ENCODE assay signal across 1 cellular context in genomic region chr12:132219323-132219722, GRCh38.
TF ChIP-seq lines count a peak whose summit lies in the region.

No MANE protein-coding gene starts in this region.

TF ChIP-seq in HepG2, 621 proteins besides CTCF, POLR2A, EP300 and RAD21:
- no peak for TF ChIP-seq KLF9 (CRISPR knock-in tag; IDR thresholded peaks at IDR 0.05; ENCODE audit: low read depth)
- TF ChIP-seq CREM (IDR thresholded peaks at IDR 0.05), result no peak
- TF ChIP-seq CREM (CRISPR knock-in tag; IDR thresholded peaks at IDR 0.05), result no peak
- no peak for TF ChIP-seq MTA1 (CRISPR knock-in tag; IDR thresholded peaks at IDR 0.05; ENCODE audit: borderline replicate concordance)
- TF ChIP-seq ZNF766 (CRISPR knock-in tag; IDR thresholded peaks at IDR 0.05; ENCODE audit: borderline replicate concordance), result no peak
- no peak for TF ChIP-seq ZNF263 (CRISPR knock-in tag; IDR thresholded peaks at IDR 0.05)
- TF ChIP-seq NFIC (IDR thresholded peaks at IDR 0.05; ENCODE audit: low read length), result no peak
